Comparison of ENCODE assay signal across 1 cellular context in the genomic region with DNA sequence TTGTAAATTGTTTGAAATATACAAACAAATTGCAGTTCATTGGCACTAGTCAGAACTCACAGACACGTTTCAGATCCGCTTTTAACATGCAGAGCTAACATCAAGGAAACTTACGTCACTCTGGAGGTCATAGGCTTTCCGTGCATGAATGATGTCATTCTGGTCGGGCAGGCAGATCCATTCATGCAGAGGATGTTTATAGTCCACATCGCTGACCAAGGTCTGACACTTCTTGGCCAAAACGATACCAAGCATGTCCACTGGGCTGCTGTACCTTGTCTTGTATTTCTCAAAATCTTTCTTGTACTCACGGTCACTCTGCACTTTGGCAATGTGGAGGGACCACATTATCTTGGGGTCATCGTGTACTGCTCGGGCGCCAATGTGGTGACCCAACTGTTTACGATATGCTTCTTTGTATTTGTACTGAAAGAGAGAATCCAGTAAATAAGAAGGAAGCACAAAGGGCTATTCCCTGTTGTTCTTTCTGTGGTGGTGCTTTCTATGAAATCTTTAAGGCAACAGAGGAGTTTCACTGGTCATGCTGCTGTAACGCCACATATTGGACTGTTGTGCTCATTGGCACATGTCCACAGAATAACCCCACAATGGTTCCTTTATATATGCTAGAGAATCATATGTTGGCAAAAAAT.
TF ChIP-seq lines count a peak whose summit lies in the region.

No MANE protein-coding gene starts in this region.

TF ChIP-seq in HepG2, 621 proteins besides CTCF, POLR2A, EP300 and RAD21 (continued from another document):
- TF ChIP-seq, protein P1, sequence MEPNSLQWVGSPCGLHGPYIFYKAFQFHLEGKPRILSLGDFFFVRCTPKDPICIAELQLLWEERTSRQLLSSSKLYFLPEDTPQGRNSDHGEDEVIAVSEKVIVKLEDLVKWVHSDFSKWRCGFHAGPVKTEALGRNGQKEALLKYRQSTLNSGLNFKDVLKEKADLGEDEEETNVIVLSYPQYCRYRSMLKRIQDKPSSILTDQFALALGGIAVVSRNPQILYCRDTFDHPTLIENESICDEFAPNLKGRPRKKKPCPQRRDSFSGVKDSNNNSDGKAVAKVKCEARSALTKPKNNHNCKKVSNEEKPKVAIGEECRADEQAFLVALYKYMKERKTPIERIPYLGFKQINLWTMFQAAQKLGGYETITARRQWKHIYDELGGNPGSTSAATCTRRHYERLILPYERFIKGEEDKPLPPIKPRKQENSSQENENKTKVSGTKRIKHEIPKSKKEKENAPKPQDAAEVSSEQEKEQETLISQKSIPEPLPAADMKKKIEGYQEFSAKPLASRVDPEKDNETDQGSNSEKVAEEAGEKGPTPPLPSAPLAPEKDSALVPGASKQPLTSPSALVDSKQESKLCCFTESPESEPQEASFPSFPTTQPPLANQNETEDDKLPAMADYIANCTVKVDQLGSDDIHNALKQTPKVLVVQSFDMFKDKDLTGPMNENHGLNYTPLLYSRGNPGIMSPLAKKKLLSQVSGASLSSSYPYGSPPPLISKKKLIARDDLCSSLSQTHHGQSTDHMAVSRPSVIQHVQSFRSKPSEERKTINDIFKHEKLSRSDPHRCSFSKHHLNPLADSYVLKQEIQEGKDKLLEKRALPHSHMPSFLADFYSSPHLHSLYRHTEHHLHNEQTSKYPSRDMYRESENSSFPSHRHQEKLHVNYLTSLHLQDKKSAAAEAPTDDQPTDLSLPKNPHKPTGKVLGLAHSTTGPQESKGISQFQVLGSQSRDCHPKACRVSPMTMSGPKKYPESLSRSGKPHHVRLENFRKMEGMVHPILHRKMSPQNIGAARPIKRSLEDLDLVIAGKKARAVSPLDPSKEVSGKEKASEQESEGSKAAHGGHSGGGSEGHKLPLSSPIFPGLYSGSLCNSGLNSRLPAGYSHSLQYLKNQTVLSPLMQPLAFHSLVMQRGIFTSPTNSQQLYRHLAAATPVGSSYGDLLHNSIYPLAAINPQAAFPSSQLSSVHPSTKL (CRISPR knock-in tag; IDR thresholded peaks at IDR 0.05) = no peak
- TF ChIP-seq SMC3 (IDR thresholded peaks at IDR 0.05; ENCODE audit: low read length) = peak; percentile 13; the same call in 1 of the 2 replicates
- peak; percentile 26 for TF ChIP-seq TEAD3 (CRISPR knock-in tag; optimal IDR thresholded peaks at IDR 0.05; ENCODE audit: borderline replicate concordance)
- TF ChIP-seq ZNF432 (CRISPR knock-in tag; IDR thresholded peaks at IDR 0.05; ENCODE audit: borderline replicate concordance) = no peak
- peak; percentile 45; the same call in 1 of the 2 replicates for TF ChIP-seq POGZ (CRISPR knock-in tag; IDR thresholded peaks at IDR 0.05)
- TF ChIP-seq, protein P2, sequence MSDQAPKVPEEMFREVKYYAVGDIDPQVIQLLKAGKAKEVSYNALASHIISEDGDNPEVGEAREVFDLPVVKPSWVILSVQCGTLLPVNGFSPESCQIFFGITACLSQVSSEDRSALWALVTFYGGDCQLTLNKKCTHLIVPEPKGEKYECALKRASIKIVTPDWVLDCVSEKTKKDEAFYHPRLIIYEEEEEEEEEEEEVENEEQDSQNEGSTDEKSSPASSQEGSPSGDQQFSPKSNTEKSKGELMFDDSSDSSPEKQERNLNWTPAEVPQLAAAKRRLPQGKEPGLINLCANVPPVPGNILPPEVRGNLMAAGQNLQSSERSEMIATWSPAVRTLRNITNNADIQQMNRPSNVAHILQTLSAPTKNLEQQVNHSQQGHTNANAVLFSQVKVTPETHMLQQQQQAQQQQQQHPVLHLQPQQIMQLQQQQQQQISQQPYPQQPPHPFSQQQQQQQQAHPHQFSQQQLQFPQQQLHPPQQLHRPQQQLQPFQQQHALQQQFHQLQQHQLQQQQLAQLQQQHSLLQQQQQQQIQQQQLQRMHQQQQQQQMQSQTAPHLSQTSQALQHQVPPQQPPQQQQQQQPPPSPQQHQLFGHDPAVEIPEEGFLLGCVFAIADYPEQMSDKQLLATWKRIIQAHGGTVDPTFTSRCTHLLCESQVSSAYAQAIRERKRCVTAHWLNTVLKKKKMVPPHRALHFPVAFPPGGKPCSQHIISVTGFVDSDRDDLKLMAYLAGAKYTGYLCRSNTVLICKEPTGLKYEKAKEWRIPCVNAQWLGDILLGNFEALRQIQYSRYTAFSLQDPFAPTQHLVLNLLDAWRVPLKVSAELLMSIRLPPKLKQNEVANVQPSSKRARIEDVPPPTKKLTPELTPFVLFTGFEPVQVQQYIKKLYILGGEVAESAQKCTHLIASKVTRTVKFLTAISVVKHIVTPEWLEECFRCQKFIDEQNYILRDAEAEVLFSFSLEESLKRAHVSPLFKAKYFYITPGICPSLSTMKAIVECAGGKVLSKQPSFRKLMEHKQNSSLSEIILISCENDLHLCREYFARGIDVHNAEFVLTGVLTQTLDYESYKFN (CRISPR knock-in tag; conservative IDR thresholded peaks at IDR 0.05) = 0 out of 2 replicates have a peak, but pooled peaks have one; percentile 13
- TF ChIP-seq, protein P3, sequence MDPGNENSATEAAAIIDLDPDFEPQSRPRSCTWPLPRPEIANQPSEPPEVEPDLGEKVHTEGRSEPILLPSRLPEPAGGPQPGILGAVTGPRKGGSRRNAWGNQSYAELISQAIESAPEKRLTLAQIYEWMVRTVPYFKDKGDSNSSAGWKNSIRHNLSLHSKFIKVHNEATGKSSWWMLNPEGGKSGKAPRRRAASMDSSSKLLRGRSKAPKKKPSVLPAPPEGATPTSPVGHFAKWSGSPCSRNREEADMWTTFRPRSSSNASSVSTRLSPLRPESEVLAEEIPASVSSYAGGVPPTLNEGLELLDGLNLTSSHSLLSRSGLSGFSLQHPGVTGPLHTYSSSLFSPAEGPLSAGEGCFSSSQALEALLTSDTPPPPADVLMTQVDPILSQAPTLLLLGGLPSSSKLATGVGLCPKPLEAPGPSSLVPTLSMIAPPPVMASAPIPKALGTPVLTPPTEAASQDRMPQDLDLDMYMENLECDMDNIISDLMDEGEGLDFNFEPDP (CRISPR knock-in tag; conservative IDR thresholded peaks at IDR 0.05) = 0 out of 2 replicates have a peak, but pooled peaks have one; percentile 40
- TF ChIP-seq, protein P4, sequence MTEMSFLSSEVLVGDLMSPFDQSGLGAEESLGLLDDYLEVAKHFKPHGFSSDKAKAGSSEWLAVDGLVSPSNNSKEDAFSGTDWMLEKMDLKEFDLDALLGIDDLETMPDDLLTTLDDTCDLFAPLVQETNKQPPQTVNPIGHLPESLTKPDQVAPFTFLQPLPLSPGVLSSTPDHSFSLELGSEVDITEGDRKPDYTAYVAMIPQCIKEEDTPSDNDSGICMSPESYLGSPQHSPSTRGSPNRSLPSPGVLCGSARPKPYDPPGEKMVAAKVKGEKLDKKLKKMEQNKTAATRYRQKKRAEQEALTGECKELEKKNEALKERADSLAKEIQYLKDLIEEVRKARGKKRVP (CRISPR knock-in tag; IDR thresholded peaks at IDR 0.05) = peak in 1 of 2 experiments; percentile 59; a peak in 1 of 4 replicates
- TF ChIP-seq ATF7 (IDR thresholded peaks at IDR 0.05) = peak; percentile 96
- TF ChIP-seq ATF7 (CRISPR knock-in tag; IDR thresholded peaks at IDR 0.05) = no peak
- peak; percentile 45 for TF ChIP-seq FOSL2 (CRISPR knock-in tag; IDR thresholded peaks at IDR 0.05)
- TF ChIP-seq, protein P5, sequence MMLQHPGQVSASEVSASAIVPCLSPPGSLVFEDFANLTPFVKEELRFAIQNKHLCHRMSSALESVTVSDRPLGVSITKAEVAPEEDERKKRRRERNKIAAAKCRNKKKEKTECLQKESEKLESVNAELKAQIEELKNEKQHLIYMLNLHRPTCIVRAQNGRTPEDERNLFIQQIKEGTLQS (CRISPR knock-in tag; IDR thresholded peaks at IDR 0.05) = peak; percentile 61; the same call in 1 of the 2 replicates
- TF ChIP-seq ZBTB21 (CRISPR knock-in tag; IDR thresholded peaks at IDR 0.05) = peak; percentile 98
